In the genomic region with DNA sequence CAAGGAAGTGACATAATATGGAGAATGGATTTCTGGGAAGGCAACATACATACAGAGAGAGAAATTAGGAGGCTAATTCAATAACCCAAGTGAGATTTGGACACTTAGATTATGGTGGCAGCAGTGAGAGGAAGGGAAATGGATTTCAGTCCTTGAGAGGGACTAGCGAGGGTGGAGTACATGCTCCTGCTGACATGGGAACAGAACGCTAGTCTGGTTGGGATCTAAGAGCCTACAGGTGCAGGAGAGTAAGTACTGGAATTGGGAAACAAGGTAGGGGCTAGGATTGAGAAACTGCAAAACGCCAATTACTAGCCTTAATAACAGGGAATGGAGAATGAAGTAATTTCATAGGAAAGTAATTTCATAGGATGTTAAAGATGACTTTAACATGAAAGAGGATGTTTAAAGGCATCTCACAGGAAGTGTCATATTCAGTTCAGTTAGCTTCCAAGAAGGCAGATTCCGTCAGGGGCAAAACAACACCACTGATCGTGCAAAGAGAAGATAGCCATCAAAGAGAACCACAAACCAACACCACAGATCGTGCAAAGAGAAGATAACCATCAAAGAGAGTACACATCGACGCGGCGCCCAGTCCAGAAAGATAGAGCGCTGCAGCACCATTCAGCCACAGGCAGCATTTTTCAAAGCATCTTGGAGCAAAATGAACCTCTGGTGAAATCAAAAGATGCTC, we compare ENCODE assay signal across 8 cellular contexts.
DNase-seq lines count a peak whose midpoint lies in the region; ATAC-seq lines count a peak whose summit lies in the region.

No MANE protein-coding gene starts in this region.

- peak; percentile 42 to 61 for DNase-seq in activated CD4-positive, alpha-beta T cell treated with anti-CD3 and anti-CD28 coated beads for 4 hours
- peak; percentile 92 for DNase-seq in central memory CD4-positive, alpha-beta T cell
- DNase-seq in stimulated activated CD8-positive, alpha-beta memory T cell treated with anti-CD3 and anti-CD28 coated beads, Interleukin-2, amount 100 ng/mL, for 48 hours (ENCODE audit: low read depth in 2 of 2), result peak; percentile 31 to 40
- DNase-seq in HuH-7.5 (ENCODE audit: low spot score) (no peak), SIG-M5 (lab: John Stamatoyannopoulos, UW) (no peak)

- ATAC-seq in HG02938 (IDR thresholded peaks at IDR 0.05; ENCODE audit: unreplicated experiment), result peak; percentile 85
- ATAC-seq in HG03521 (IDR thresholded peaks at IDR 0.05; ENCODE audit: unreplicated experiment), result no peak
- no peak for ATAC-seq in HG03469 (IDR thresholded peaks at IDR 0.05; ENCODE audit: unreplicated experiment)

Comparison
In these comparisons a context has a peak if more than half of its experiments do, and no peak if none do; other contexts are left out.
1. DNase-seq: peak in activated CD4-positive, alpha-beta T cell treated with anti-CD3 and anti-CD28 coated beads for 4 hours (2 of 2), central memory CD4-positive, alpha-beta T cell (single experiment) and stimulated activated CD8-positive, alpha-beta memory T cell treated with anti-CD3 and anti-CD28 coated beads, Interleukin-2, amount 100 ng/mL, for 48 hours (2 of 2); none in HuH-7.5 (single experiment) and SIG-M5 (single experiment).